ENCODE assay signal across 7 cellular contexts in genomic region chr20:31494131-31494530, GRCh38.
A peak's percentile ranks its signal among the peaks of the same experiment; 100 is the strongest.
DNase-seq lines count a peak whose midpoint lies in the region; ATAC-seq and TF ChIP-seq lines count a peak whose summit lies in the region.
"Had no signal": no experiment of that assay in that cellular context is flagged by ENCODE, and none has a peak within 500 bp of the region (broad histone marks: within the 10 kb centered on the region; RNA-seq: fewer than 3 reads in every experiment).

No MANE protein-coding gene starts in this region.

- H3K9me3 ChIP-seq in Loucy (ENCODE audit: insufficient read depth, low read depth, low read length) = no peaks in the 10 kb centered on the region

- DNase-seq in AG20443 (ENCODE audit: low spot score) (peak; percentile 66), fibroblast of gingiva (ENCODE audit: low read depth) (peak; percentile 40), DMS79 treated with DMSO at 0.1 percent for 48 hours (lab: John Stamatoyannopoulos, UW) (no peak)
- DNase-seq in activated effector memory CD4-positive, alpha-beta T cell treated with Interleukin-2 at 50 U/mL for 16 hours = no peak
- DNase-seq: activated CD8-positive, alpha-beta memory T cell treated with anti-CD3 and anti-CD28 coated beads, Interleukin-2, amount 50 U/mL, for 4 hours had no signal

- H3F3A ChIP-seq in Loucy (ENCODE audit: low read depth) = no peaks in the 10 kb centered on the region

- H3K4me1 ChIP-seq in Loucy (ENCODE audit: insufficient read depth, low read length, poor library complexity, severe bottlenecking) = no peaks in the 10 kb centered on the region

- H3K79me2 ChIP-seq in Loucy (ENCODE audit: insufficient read depth, low read length) = no peaks in the 10 kb centered on the region

- no peaks in the 10 kb centered on the region for H4K20me1 ChIP-seq in Loucy (ENCODE audit: insufficient read depth, low read length, poor library complexity, severe bottlenecking)

- no peaks in the 10 kb centered on the region for H3K36me3 ChIP-seq in Loucy (ENCODE audit: insufficient read depth, low read length)

- TF ChIP-seq CTCF in Loucy (conservative IDR thresholded peaks at IDR 0.05; ENCODE audit: low read length) = peak; percentile 19; the same call in 1 of the 2 replicates

- no peak overlapping the region for H3K9ac ChIP-seq in Loucy (ENCODE audit: low read depth, low read length, poor library complexity, severe bottlenecking)

- no peak overlapping the region for H2AFZ ChIP-seq in Loucy (ENCODE audit: low read length)

- H3K27me3 ChIP-seq in Loucy (ENCODE audit: insufficient read depth, low read length, poor library complexity, severe bottlenecking) = no peaks in the 10 kb centered on the region

- no peak overlapping the region for H3K4me3 ChIP-seq in Loucy (ENCODE audit: low read length, poor library complexity, severe bottlenecking)

- no peaks in the 10 kb centered on the region for H3K9me2 ChIP-seq in Loucy (replicated peaks; ENCODE audit: low read depth, low read length)

- H3K4me2 ChIP-seq in Loucy (ENCODE audit: low read depth, low read length, poor library complexity, severe bottlenecking) = no peak overlapping the region

- no peak for ATAC-seq in GM18868 (IDR thresholded peaks at IDR 0.05; ENCODE audit: unreplicated experiment)

Comparison
In these comparisons a context has a peak if more than half of its experiments do, and no peak if none do; other contexts are left out.
1. DNase-seq: peak in AG20443 (single experiment) and fibroblast of gingiva (single experiment); none in activated effector memory CD4-positive, alpha-beta T cell treated with Interleukin-2 at 50 U/mL for 16 hours (single experiment) and DMS79 treated with DMSO at 0.1 percent for 48 hours (single experiment).